In the genomic region with DNA sequence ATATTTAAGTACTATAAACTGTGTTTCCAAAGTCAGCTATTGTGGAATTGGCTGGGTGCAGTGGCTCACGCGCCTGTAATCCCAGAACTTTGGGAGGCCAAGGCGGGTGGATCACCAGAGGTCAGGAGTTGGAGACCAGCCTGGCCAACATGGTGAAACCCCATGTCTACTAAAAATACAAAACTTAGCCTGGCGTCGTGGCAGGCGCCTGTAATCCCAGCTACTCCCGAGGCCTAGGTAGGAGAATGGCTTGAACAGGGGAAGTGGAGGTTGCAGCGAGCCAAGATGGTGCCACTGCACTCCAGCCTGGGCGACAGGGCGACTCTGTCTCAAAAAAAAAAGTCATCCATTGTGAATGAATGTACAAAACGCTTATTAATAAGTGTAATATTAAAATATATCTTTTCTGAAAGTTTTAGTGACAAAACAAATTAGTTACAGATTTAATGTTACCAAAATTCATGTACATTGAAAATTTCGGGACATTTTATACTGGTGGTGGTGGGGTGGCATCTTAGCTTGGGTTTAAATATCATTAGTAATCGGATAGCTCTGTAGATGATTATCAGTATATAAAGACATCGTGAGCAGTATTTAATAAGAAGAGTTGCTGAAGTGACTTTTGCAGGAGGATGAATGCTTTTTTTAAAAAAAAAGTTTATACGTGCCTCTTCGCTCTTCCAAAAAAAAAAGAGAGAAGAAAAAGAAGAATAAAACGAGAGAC, we compare ENCODE assay signal across 8 cellular contexts. TPM values are rescaled to one million over a fixed set of nuclear protein-coding genes. Genes with fewer than 3 reads are reported as not detected.
A peak's percentile ranks its signal among the peaks of the same experiment; 100 is the strongest.
DNase-seq lines count a peak whose midpoint lies in the region; ATAC-seq and TF ChIP-seq lines count a peak whose summit lies in the region.

No MANE protein-coding gene starts in this region.

- peaks cover 30% of the 10 kb centered on the region for H3K36me3 Mint-ChIP-seq in WTC11

- H3K4me3 ChIP-seq in iPS-18c (ENCODE audit: insufficient read depth, low read depth, low read length): peak overlapping the region; percentile 90; the same call in 1 of the 2 replicates
- H3K4me3 ChIP-seq in suprapubic skin: peak overlapping the region; percentile 66

- ATAC-seq in HG02981 (IDR thresholded peaks at IDR 0.05; ENCODE audit: unreplicated experiment) (peak; percentile 5), WTC11 (no peak)

- peaks cover 33% of the 10 kb centered on the region for H3K4me1 Mint-ChIP-seq in WTC11

- peaks cover 37% of the 10 kb centered on the region for H3K4me1 ChIP-seq in suprapubic skin

- POLR2A ChIA-PET in WTC11 (lab: Charles Lee): interaction anchor here (0.6 to 2.0 kb wide), 7 partner anchors 10 to 1005 kb away, joined by 3 to 20 read pairs (median 4); a partner anchor contains a TSS

- H3K27ac Mint-ChIP-seq in WTC11: peak overlapping the region; percentile 87

- H3K27me3 Mint-ChIP-seq in WTC11 (ENCODE audit: low read depth): no peaks in the 10 kb centered on the region

- no peak for TF ChIP-seq POLR2A in suprapubic skin (IDR thresholded peaks at IDR 0.05)

- CTCF ChIA-PET in WTC11 (lab: Charles Lee): interaction anchor here (0.6 to 1.1 kb wide), 4 partner anchors 12 to 87 kb away, joined by 3 to 4 read pairs (median 3); no protein-coding TSS in a partner anchor

- TF ChIP-seq EP300 in suprapubic skin (IDR thresholded peaks at IDR 0.05): no peak

- 51% methylated on average over 17 of the region's 17 CpGs for WGBS in suprapubic skin

- H3K27me3 ChIP-seq in suprapubic skin: no peaks in the 10 kb centered on the region

- peak overlapping the region; percentile 88 for H3K4me3 Mint-ChIP-seq in WTC11

- H3K9me3 Mint-ChIP-seq in WTC11: no peaks in the 10 kb centered on the region

- DNase-seq in NCI-H524 treated with DMSO at 0.1 percent for 48 hours (lab: John Stamatoyannopoulos, UW) (peak; percentile 60), NCI-H524 (lab: John Stamatoyannopoulos, UW) (no peak), WTC11 (ENCODE audit: low spot score) (no peak), suprapubic skin (ENCODE audit: low spot score in 2 of 2) (no peak)
- no peak for DNase-seq in effector CD4-positive, alpha-beta T cell
- DNase-seq in activated CD4-positive, alpha-beta T cell treated with anti-CD3 and anti-CD28 coated beads, Interleukin-2, amount 50 U/mL, for 48 hours: no peak

- H3K36me3 ChIP-seq in suprapubic skin: peaks cover 7% of the 10 kb centered on the region

- H3K9me3 ChIP-seq in iPS-18c (ENCODE audit: control insufficient read depth, insufficient read depth, low read length) (no peaks in the 10 kb centered on the region), suprapubic skin (no peaks in the 10 kb centered on the region)

- TF ChIP-seq CTCF in WTC11 (IDR thresholded peaks at IDR 0.05) (no peak), suprapubic skin (IDR thresholded peaks at IDR 0.05) (no peak)

- peak overlapping the region; percentile 97 for H3K27ac ChIP-seq in suprapubic skin

TF ChIP-seq in WTC11, 78 proteins besides CTCF, POLR2A, EP300 and RAD21:
- TF ChIP-seq, protein P1, sequence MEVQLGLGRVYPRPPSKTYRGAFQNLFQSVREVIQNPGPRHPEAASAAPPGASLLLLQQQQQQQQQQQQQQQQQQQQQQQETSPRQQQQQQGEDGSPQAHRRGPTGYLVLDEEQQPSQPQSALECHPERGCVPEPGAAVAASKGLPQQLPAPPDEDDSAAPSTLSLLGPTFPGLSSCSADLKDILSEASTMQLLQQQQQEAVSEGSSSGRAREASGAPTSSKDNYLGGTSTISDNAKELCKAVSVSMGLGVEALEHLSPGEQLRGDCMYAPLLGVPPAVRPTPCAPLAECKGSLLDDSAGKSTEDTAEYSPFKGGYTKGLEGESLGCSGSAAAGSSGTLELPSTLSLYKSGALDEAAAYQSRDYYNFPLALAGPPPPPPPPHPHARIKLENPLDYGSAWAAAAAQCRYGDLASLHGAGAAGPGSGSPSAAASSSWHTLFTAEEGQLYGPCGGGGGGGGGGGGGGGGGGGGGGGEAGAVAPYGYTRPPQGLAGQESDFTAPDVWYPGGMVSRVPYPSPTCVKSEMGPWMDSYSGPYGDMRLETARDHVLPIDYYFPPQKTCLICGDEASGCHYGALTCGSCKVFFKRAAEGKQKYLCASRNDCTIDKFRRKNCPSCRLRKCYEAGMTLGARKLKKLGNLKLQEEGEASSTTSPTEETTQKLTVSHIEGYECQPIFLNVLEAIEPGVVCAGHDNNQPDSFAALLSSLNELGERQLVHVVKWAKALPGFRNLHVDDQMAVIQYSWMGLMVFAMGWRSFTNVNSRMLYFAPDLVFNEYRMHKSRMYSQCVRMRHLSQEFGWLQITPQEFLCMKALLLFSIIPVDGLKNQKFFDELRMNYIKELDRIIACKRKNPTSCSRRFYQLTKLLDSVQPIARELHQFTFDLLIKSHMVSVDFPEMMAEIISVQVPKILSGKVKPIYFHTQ (CRISPR knock-in tag; IDR thresholded peaks at IDR 0.05): peak; percentile 73; the same call in 1 of the 2 replicates
- TF ChIP-seq, protein P2, sequence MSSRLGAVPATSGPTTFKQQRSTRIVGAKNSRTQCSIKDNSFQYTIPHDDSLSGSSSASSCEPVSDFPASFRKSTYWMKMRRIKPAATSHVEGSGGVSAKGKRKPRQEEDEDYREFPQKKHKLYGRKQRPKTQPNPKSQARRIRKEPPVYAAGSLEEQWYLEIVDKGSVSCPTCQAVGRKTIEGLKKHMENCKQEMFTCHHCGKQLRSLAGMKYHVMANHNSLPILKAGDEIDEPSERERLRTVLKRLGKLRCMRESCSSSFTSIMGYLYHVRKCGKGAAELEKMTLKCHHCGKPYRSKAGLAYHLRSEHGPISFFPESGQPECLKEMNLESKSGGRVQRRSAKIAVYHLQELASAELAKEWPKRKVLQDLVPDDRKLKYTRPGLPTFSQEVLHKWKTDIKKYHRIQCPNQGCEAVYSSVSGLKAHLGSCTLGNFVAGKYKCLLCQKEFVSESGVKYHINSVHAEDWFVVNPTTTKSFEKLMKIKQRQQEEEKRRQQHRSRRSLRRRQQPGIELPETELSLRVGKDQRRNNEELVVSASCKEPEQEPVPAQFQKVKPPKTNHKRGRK (CRISPR knock-in tag; IDR thresholded peaks at IDR 0.05; ENCODE audit: borderline replicate concordance): no peak
- TF ChIP-seq, protein P3, sequence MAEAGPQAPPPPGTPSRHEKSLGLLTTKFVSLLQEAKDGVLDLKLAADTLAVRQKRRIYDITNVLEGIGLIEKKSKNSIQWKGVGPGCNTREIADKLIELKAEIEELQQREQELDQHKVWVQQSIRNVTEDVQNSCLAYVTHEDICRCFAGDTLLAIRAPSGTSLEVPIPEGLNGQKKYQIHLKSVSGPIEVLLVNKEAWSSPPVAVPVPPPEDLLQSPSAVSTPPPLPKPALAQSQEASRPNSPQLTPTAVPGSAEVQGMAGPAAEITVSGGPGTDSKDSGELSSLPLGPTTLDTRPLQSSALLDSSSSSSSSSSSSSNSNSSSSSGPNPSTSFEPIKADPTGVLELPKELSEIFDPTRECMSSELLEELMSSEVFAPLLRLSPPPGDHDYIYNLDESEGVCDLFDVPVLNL (CRISPR knock-in tag; IDR thresholded peaks at IDR 0.05; ENCODE audit: borderline replicate concordance, low read depth): no peak
- no peak for TF ChIP-seq ZNF138 (CRISPR knock-in tag; conservative IDR thresholded peaks at IDR 0.05)
- no peak for TF ChIP-seq MXD4 (CRISPR knock-in tag; IDR thresholded peaks at IDR 0.05; ENCODE audit: borderline replicate concordance)
- TF ChIP-seq, protein P4, sequence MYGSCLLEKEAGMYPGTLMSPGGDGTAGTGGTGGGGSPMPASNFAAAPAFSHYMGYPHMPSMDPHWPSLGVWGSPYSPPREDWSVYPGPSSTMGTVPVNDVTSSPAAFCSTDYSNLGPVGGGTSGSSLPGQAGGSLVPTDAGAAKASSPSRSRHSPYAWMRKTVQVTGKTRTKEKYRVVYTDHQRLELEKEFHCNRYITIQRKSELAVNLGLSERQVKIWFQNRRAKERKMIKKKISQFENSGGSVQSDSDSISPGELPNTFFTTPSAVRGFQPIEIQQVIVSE (CRISPR knock-in tag; IDR thresholded peaks at IDR 0.05; ENCODE audit: borderline replicate concordance): no peak

RNA-seq across cellular contexts. Expression of a gene that starts 0.5 kb away (rescaled TPM):
- total RNA-seq in WTC11 (2021): 170 to 193 TPM (median 171 TPM) in 3 replicates
- total RNA-seq in suprapubic skin: 100 to 1,000 TPM; 104 to 419 (median 110) TPM

RNA-seq across cellular contexts. Expression of a gene that starts 15.3 kb away (rescaled TPM):
- 26.7 to 31.5 TPM (median 31.0 TPM) in 3 replicates for total RNA-seq in WTC11 (2021)
- 10 to 100 TPM in 2 of 4 donors, 1 to 10 TPM in 2; 8.6 to 14.4 (median 10.4) TPM for total RNA-seq in suprapubic skin
